10 cellular contexts compared by ENCODE assay signal in genomic region chr10:71232089-71232998, GRCh38. TPM values are rescaled to one million over a fixed set of nuclear protein-coding genes. Genes with fewer than 3 reads are reported as not detected.
DNase-seq lines count a peak whose midpoint lies in the region; ATAC-seq and TF ChIP-seq lines count a peak whose summit lies in the region.
"Had no signal": no experiment of that assay in that cellular context is flagged by ENCODE, and none has a peak within 500 bp of the region (broad histone marks: within the 10 kb centered on the region; RNA-seq: fewer than 3 reads in every experiment).

No MANE protein-coding gene starts in this region.

- no peaks in the 10 kb centered on the region for H3F3A ChIP-seq in GM23338 (replicated peaks; ENCODE audit: low read depth)

- intact Hi-C loops in adrenal gland (cut with DNase I) (no loop called here), heart right ventricle (cut with DNase I) (loop anchor here in 3 of 10 donors (2.0 to 5.0 kb wide), 3 partner anchors 14 to 35 kb away; no protein-coding TSS in a partner anchor), psoas muscle (cut with DNase I) (no loop called here)

- H3K4me2 ChIP-seq in GM23338: no peak overlapping the region

- H3K27ac ChIP-seq in HEK293 (ENCODE audit: extremely low read depth, low read depth, low read length): no peak overlapping the region
- peak overlapping the region in 1 of 5 donors; percentile 58 for H3K27ac ChIP-seq in adrenal gland
- H3K27ac ChIP-seq in heart right ventricle: peak overlapping the region in 9 of 10 donors; percentile 10 to 85 (median 69)
- H3K27ac ChIP-seq in psoas muscle: peak overlapping the region; percentile 82
- H3K27ac ChIP-seq in GM23338 (ENCODE audit: low read depth): no peak overlapping the region

- H3K4me3 Mint-ChIP-seq in GM23338: no peak overlapping the region
- H3K4me3 Mint-ChIP-seq: dendritic cell treated with granulocyte-macrophage colony-stimulating factor and Interleukin-4, amounts not matched to agents 40 ng/mL and 50 ng/mL, for 4 days had no signal

- no peak overlapping the region for H2AFZ ChIP-seq in GM23338

- peaks cover 52% of the 10 kb centered on the region for H3K4me1 Mint-ChIP-seq in GM23338

- peaks cover 14% of the 10 kb centered on the region; the same call in 1 of the 2 replicates for H4K20me1 ChIP-seq in GM23338 (replicated peaks; ENCODE audit: insufficient read depth)

- H3K27me3 Mint-ChIP-seq in GM23338 (ENCODE audit: insufficient read depth, low read depth, poor library complexity): peaks cover 12% of the 10 kb centered on the region

- H3K9me3 ChIP-seq in HEK293 (ENCODE audit: control insufficient read depth, insufficient read depth, low read depth, low read length) (no peaks in the 10 kb centered on the region), adrenal gland (replicated peaks in 1 of 3) (no peaks in the 10 kb centered on the region), heart right ventricle (no peaks in the 10 kb centered on the region), psoas muscle (no peaks in the 10 kb centered on the region)

- H3K27me3 ChIP-seq in adrenal gland (no peaks in the 10 kb centered on the region), heart right ventricle (no peaks in the 10 kb centered on the region), psoas muscle (ENCODE audit: insufficient read depth in 3 of 3, low read length in 2 of 3) (peaks cover 0 to 2% (median 0%) of the 10 kb centered on the region in 3 donors), GM23338 (ENCODE audit: insufficient read depth) (no peaks in the 10 kb centered on the region)

- H3K36me3 ChIP-seq in HEK293 (ENCODE audit: control insufficient read depth in 2 of 2, insufficient read depth in 1 of 2, low read length in 2 of 2) (no peaks in the 10 kb centered on the region), adrenal gland (replicated peaks in 1 of 2) (no peaks in the 10 kb centered on the region), heart right ventricle (no peaks in the 10 kb centered on the region), psoas muscle (ENCODE audit: insufficient read depth in 1 of 2, low read depth in 1 of 2) (no peaks in the 10 kb centered on the region), GM23338 (ENCODE audit: insufficient read depth) (no peaks in the 10 kb centered on the region)

- H3K4me1 ChIP-seq in HEK293 (ENCODE audit: control insufficient read depth, insufficient read depth, low read length) (peaks cover 53% of the 10 kb centered on the region), adrenal gland (replicated peaks in 1 of 2) (peaks cover 18 to 56% of the 10 kb centered on the region in 2 donors), heart right ventricle (peaks cover 55 to 97% (median 82%) of the 10 kb centered on the region in 9 donors), psoas muscle (peaks cover 36% of the 10 kb centered on the region), GM23338 (ENCODE audit: insufficient read depth) (peaks cover 13% of the 10 kb centered on the region)

- CTCF ChIA-PET in HEK293 (lab: Yijun Ruan, JAX): interaction anchor here (0.6 to 0.7 kb wide), 4 partner anchors 8 to 761 kb away, joined by 3 read pairs; no protein-coding TSS in a partner anchor

- no peak for TF ChIP-seq POLR2A in adrenal gland (IDR thresholded peaks at IDR 0.05)

- no peaks in the 10 kb centered on the region for H3K36me3 Mint-ChIP-seq in GM23338 (ENCODE audit: low read depth)

- peak; percentile 83 to 93 (median 87) for DNase-seq in adrenal gland
- DNase-seq in heart right ventricle: peak; percentile 78 to 83
- peak; percentile 84 to 96 for DNase-seq in psoas muscle
- DNase-seq in NCI-H146 treated with DMSO at 0.1 percent for 48 hours (lab: John Stamatoyannopoulos, UW; ENCODE audit: unreplicated experiment): no peak
- no peak for DNase-seq in NOMO-1 treated with DMSO at 0.1 percent for 48 hours (lab: John Stamatoyannopoulos, UW; ENCODE audit: unreplicated experiment)
- DNase-seq in GM23338 (ENCODE audit: low spot score): no peak
- DNase-seq: NCI-H2081 had no signal

- POLR2A ChIA-PET in HEK293 (lab: Yijun Ruan, JAX): no interaction called here

- H3K9me3 Mint-ChIP-seq in GM23338: no peaks in the 10 kb centered on the region
- H3K9me3 Mint-ChIP-seq: dendritic cell treated with granulocyte-macrophage colony-stimulating factor and Interleukin-4, amounts not matched to agents 40 ng/mL and 50 ng/mL, for 4 days had no signal

- H3K4me3 ChIP-seq in HEK293 (ENCODE audit: low read depth, low read length) (no peak overlapping the region), adrenal gland (no peak overlapping the region), heart right ventricle (no peak overlapping the region), psoas muscle (peak overlapping the region; percentile 32), GM23338 (no peak overlapping the region)

- WGBS in adrenal gland, 4 donors: 42 to 50% (median 48%) methylated on average over 9 to 13 of the region's 13 CpGs
- 46% methylated on average over 13 of the region's 13 CpGs for WGBS in heart right ventricle, 2 donors
- WGBS in psoas muscle, 3 donors: 28 to 40% (median 32%) methylated on average over 13 of the region's 13 CpGs

- no peaks in the 10 kb centered on the region for H3K9me2 ChIP-seq in GM23338 (ENCODE audit: insufficient read depth)

- TF ChIP-seq CTCF in HEK293 (tag by site-specific recombination; IDR thresholded peaks at IDR 0.05) (no peak; the same call in 1 of the 2 replicates), adrenal gland (IDR thresholded peaks at IDR 0.05) (no peak), heart right ventricle (IDR thresholded peaks at IDR 0.05) (no peak), psoas muscle (IDR thresholded peaks at IDR 0.05) (no peak), GM23338 (conservative IDR thresholded peaks at IDR 0.05; ENCODE audit: low read depth in 2 of 2) (no peak)

- peaks cover 32% of the 10 kb centered on the region for H3K79me2 ChIP-seq in GM23338 (replicated peaks; ENCODE audit: insufficient read depth)

- ATAC-seq in heart right ventricle: peak; percentile 40 to 81 (median 78)
- peak; percentile 94 to 98 (median 96) for ATAC-seq in psoas muscle
- ATAC-seq in GM21360 (IDR thresholded peaks at IDR 0.05; ENCODE audit: unreplicated experiment): no peak
- ATAC-seq in GM23338: no peak

- H3K27ac Mint-ChIP-seq in GM23338: no peak overlapping the region

TF ChIP-seq in HEK293, 187 proteins besides CTCF, POLR2A, EP300 and RAD21 (continues in another document):
- TF ChIP-seq SP7 (tag by site-specific recombination; IDR thresholded peaks at IDR 0.05) (peak; percentile 93), SETDB1 (IDR thresholded peaks at IDR 0.05; ENCODE audit: insufficient read length, low read length) (no peak), KLF9 (tag by site-specific recombination; IDR thresholded peaks at IDR 0.05; ENCODE audit: low read depth) (0 out of 2 replicates have a peak, but pooled peaks have one; percentile 42), KLF16 (tag by site-specific recombination; IDR thresholded peaks at IDR 0.05) (peak; percentile 89)
- TF ChIP-seq, protein P1, sequence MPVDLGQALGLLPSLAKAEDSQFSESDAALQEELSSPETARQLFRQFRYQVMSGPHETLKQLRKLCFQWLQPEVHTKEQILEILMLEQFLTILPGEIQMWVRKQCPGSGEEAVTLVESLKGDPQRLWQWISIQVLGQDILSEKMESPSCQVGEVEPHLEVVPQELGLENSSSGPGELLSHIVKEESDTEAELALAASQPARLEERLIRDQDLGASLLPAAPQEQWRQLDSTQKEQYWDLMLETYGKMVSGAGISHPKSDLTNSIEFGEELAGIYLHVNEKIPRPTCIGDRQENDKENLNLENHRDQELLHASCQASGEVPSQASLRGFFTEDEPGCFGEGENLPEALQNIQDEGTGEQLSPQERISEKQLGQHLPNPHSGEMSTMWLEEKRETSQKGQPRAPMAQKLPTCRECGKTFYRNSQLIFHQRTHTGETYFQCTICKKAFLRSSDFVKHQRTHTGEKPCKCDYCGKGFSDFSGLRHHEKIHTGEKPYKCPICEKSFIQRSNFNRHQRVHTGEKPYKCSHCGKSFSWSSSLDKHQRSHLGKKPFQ (tag by site-specific recombination; IDR thresholded peaks at IDR 0.05): peak; percentile 89

TF ChIP-seq in GM23338, 12 proteins besides CTCF, POLR2A, EP300 and RAD21 (continues in another document):
- TF ChIP-seq CREB1 (CRISPR knock-in tag; IDR thresholded peaks at IDR 0.05; ENCODE audit: low read depth) (no peak), ZNF331 (CRISPR knock-in tag; IDR thresholded peaks at IDR 0.05; ENCODE audit: low read depth) (no peak), NANOG (IDR thresholded peaks at IDR 0.05; ENCODE audit: borderline replicate concordance) (no peak), POLR2AphosphoS5 (IDR thresholded peaks at IDR 0.05; ENCODE audit: low read depth) (no peak)
- TF ChIP-seq, protein P2, sequence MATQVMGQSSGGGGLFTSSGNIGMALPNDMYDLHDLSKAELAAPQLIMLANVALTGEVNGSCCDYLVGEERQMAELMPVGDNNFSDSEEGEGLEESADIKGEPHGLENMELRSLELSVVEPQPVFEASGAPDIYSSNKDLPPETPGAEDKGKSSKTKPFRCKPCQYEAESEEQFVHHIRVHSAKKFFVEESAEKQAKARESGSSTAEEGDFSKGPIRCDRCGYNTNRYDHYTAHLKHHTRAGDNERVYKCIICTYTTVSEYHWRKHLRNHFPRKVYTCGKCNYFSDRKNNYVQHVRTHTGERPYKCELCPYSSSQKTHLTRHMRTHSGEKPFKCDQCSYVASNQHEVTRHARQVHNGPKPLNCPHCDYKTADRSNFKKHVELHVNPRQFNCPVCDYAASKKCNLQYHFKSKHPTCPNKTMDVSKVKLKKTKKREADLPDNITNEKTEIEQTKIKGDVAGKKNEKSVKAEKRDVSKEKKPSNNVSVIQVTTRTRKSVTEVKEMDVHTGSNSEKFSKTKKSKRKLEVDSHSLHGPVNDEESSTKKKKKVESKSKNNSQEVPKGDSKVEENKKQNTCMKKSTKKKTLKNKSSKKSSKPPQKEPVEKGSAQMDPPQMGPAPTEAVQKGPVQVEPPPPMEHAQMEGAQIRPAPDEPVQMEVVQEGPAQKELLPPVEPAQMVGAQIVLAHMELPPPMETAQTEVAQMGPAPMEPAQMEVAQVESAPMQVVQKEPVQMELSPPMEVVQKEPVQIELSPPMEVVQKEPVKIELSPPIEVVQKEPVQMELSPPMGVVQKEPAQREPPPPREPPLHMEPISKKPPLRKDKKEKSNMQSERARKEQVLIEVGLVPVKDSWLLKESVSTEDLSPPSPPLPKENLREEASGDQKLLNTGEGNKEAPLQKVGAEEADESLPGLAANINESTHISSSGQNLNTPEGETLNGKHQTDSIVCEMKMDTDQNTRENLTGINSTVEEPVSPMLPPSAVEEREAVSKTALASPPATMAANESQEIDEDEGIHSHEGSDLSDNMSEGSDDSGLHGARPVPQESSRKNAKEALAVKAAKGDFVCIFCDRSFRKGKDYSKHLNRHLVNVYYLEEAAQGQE (IDR thresholded peaks at IDR 0.05; ENCODE audit: unreplicated experiment): no peak

RNA-seq across cellular contexts. Expression of gene UNC5B, which starts 20.0 kb away (rescaled TPM):
- total RNA-seq in adrenal gland (10 to 100 TPM in 5 of 8 donors, 1 to 10 TPM in 3; 6.8 to 27.0 (median 10.9) TPM), heart right ventricle (10 to 100 TPM in 9 of 10 donors, 1 to 10 TPM in 1; 9.0 to 20.6 (median 12.5) TPM), psoas muscle (1 to 10 TPM; 1.1 to 5.7 (median 2.5) TPM)
- polyA plus RNA-seq in adrenal gland (1 to 10 TPM; 3.0 to 7.9 (median 7.3) TPM), heart right ventricle (1 to 10 TPM; 3.3 to 5.9 TPM), psoas muscle (1 to 10 TPM in 2 of 3 donors, under 1 TPM in 1; 0.65 to 1.3 (median 1.1) TPM), GM23338 (2016; fragmentation: Nextera tagmentation; extraction: Ambion mirVana) (8.0 and 8.7 TPM in 2 replicates)
- 25.2 and 31.2 TPM in 2 replicates for total RNA-seq in GM23338 (2014; rRNA removed; shearing (Covaris generic))

Comparison
In these comparisons a context has a peak if more than half of its experiments do, and no peak if none do; other contexts are left out.
1. H3K27ac ChIP-seq: peak in heart right ventricle (9 of 10) and psoas muscle (single experiment); none in HEK293 (single experiment) and GM23338 (single experiment).
2. DNase-seq: peak in adrenal gland (7 of 7), heart right ventricle (2 of 2) and psoas muscle (2 of 2); none in NCI-H146 treated with DMSO at 0.1 percent for 48 hours (single experiment), NOMO-1 treated with DMSO at 0.1 percent for 48 hours (single experiment) and GM23338 (single experiment).
3. ATAC-seq: peak in heart right ventricle (8 of 8) and psoas muscle (4 of 4); none in GM21360 (single experiment) and GM23338 (single experiment).